8 cellular contexts compared by ENCODE assay signal in genomic region chr19:45863335-45863839, GRCh38. TPM values are rescaled to one million over a fixed set of nuclear protein-coding genes. Genes with fewer than 3 reads are reported as not detected.
DNase-seq lines count a peak whose midpoint lies in the region; ATAC-seq and TF ChIP-seq lines count a peak whose summit lies in the region.

No MANE protein-coding gene starts in this region.

- peaks cover 14% of the 10 kb centered on the region for H3K36me3 ChIP-seq in CD4-positive, CD25-positive, alpha-beta regulatory T cell (ENCODE audit: control insufficient read depth, insufficient read depth, low read length)
- H3K36me3 ChIP-seq in OCI-LY7 (ENCODE audit: insufficient read depth, low read length) (peaks cover 24% of the 10 kb centered on the region), neuronal stem cell (replicated peaks in 1 of 2; ENCODE audit: control insufficient read depth in 2 of 2, insufficient read depth in 2 of 2, low read length in 2 of 2) (peaks cover 11 to 28% of the 10 kb centered on the region in 2 donors)

- no peaks in the 10 kb centered on the region for H4K20me1 ChIP-seq in OCI-LY7 (ENCODE audit: insufficient read depth, low read length)

- no TSS peak for BruUV-seq in OCI-LY7 (replicated peaks; lab: Mats Ljungman, UMichigan)

- H2AK5ac ChIP-seq in neuronal stem cell (ENCODE audit: low read depth, low read length): peak overlapping the region; percentile 90

- no peak for ATAC-seq in CD4-positive, CD25-positive, alpha-beta regulatory T cell (ENCODE audit: low read depth in 2 of 2)
- ATAC-seq in HG03280 (IDR thresholded peaks at IDR 0.05; ENCODE audit: unreplicated experiment) (no peak), GM19023 (IDR thresholded peaks at IDR 0.05; ENCODE audit: unreplicated experiment) (no peak)

- peak overlapping the region; percentile 92 to 96 (median 94) for H3K27ac Mint-ChIP-seq in CD4-positive, CD25-positive, alpha-beta regulatory T cell
- peak overlapping the region; percentile 89 for H3K27ac Mint-ChIP-seq in endothelial cell (ENCODE audit: unreplicated experiment)

- no peak overlapping the region for H2BK120ac ChIP-seq in neuronal stem cell (ENCODE audit: low read depth, low read length)

- no peaks in the 10 kb centered on the region for H3K9me2 ChIP-seq in OCI-LY7 (ENCODE audit: insufficient read depth, low read length)

- H3K4me1 Mint-ChIP-seq in CD4-positive, CD25-positive, alpha-beta regulatory T cell: peaks cover 0 to 45% (median 20%) of the 10 kb centered on the region in 4 donors
- H3K4me1 Mint-ChIP-seq in endothelial cell (ENCODE audit: unreplicated experiment): peaks cover 18% of the 10 kb centered on the region

- H3K4me2 ChIP-seq in OCI-LY7 (ENCODE audit: low read length) (peak overlapping the region; percentile 91), neuronal stem cell (ENCODE audit: insufficient read depth, low read length, poor library complexity, severe bottlenecking) (peak overlapping the region; percentile 82)

- H3K79me1 ChIP-seq in neuronal stem cell (ENCODE audit: low read depth, low read length): peaks cover 4% of the 10 kb centered on the region

- peaks cover 0 to 5% (median 0%) of the 10 kb centered on the region in 7 donors for H3K9me3 Mint-ChIP-seq in CD4-positive, CD25-positive, alpha-beta regulatory T cell
- H3K9me3 Mint-ChIP-seq in endothelial cell (ENCODE audit: unreplicated experiment): no peaks in the 10 kb centered on the region

- no peak overlapping the region for H4K8ac ChIP-seq in neuronal stem cell (ENCODE audit: low read depth, low read length)

- H3K18ac ChIP-seq in neuronal stem cell (ENCODE audit: low read length): no peak overlapping the region

- POLR2A ChIA-PET in OCI-LY7 (lab: Charles Lee): interaction anchor here (0.7 to 2.1 kb wide), 5 partner anchors 19 to 459 kb away, joined by 3 to 8 read pairs (median 4); partner anchors contain the start of genes MYPOP and SIX5

- H3K36me3 Mint-ChIP-seq in CD4-positive, CD25-positive, alpha-beta regulatory T cell: peaks cover 4% of the 10 kb centered on the region
- peaks cover 10% of the 10 kb centered on the region for H3K36me3 Mint-ChIP-seq in endothelial cell (ENCODE audit: low read depth, unreplicated experiment)

- peaks cover 38% of the 10 kb centered on the region for H3K79me2 ChIP-seq in OCI-LY7 (ENCODE audit: insufficient read depth, low read depth, low read length)

- peak overlapping the region; percentile 99 for H3K23ac ChIP-seq in neuronal stem cell (ENCODE audit: low read depth, low read length, poor library complexity)

- H3K4ac ChIP-seq in neuronal stem cell (ENCODE audit: low read length): no peak overlapping the region

- H2BK12ac ChIP-seq in neuronal stem cell (ENCODE audit: low read length): no peak overlapping the region

- no peak overlapping the region for H3K14ac ChIP-seq in neuronal stem cell (ENCODE audit: low read length)

- peak overlapping the region; percentile 92 to 98 (median 94) for H3K4me3 Mint-ChIP-seq in CD4-positive, CD25-positive, alpha-beta regulatory T cell
- H3K4me3 Mint-ChIP-seq in endothelial cell (ENCODE audit: unreplicated experiment): peak overlapping the region; percentile 97

- CTCF ChIA-PET in OCI-LY7 (lab: Charles Lee; ENCODE audit: unreplicated experiment): interaction anchor here (0.9 kb wide), 1 partner anchor 19 kb away, joined by 4 read pairs; no protein-coding TSS in a partner anchor

- H3K9ac ChIP-seq in neuronal stem cell (ENCODE audit: low read depth, low read length, poor library complexity): no peak overlapping the region

- no peaks in the 10 kb centered on the region for H3K27me3 ChIP-seq in CD4-positive, CD25-positive, alpha-beta regulatory T cell (ENCODE audit: control insufficient read depth, insufficient read depth, low read length)
- H3K27me3 ChIP-seq in neuronal stem cell (ENCODE audit: control insufficient read depth in 3 of 3, insufficient read depth in 3 of 3, low read depth in 1 of 3, low read length in 3 of 3): peaks cover 0 to 32% (median 14%) of the 10 kb centered on the region in 3 experiments

- no CpG with 5 or more reads among the region's 22 CpGs for WGBS in neuronal stem cell (ENCODE audit: extremely low coverage in 2 of 2, insufficient read length in 2 of 2, insufficient replicate concordance in 1 of 2), 2 donors

- DNase-seq in CD4-positive, CD25-positive, alpha-beta regulatory T cell: no peak
- DNase-seq in OCI-LY7 (ENCODE audit: low spot score) (no peak), endothelial cell (ENCODE audit: low spot score) (no peak), neuronal stem cell (ENCODE audit: low spot score) (no peak), RKO (ENCODE audit: low spot score) (no peak), SIG-M5 (lab: John Stamatoyannopoulos, UW) (no peak)

- no peak overlapping the region for H3K27ac ChIP-seq in CD4-positive, CD25-positive, alpha-beta regulatory T cell (ENCODE audit: insufficient read depth, low read length, poor library complexity, severe bottlenecking)
- H3K27ac ChIP-seq in OCI-LY7 (ENCODE audit: low read depth, low read length, poor library complexity, severe bottlenecking) (no peak overlapping the region), neuronal stem cell (replicated peaks; ENCODE audit: low read length) (no peak overlapping the region)

- no peak overlapping the region for H2BK15ac ChIP-seq in neuronal stem cell (ENCODE audit: low read length)

- intact Hi-C loops in OCI-LY7 (cut with micrococcal nuclease; ENCODE audit: unreplicated experiment): loop anchor here (1.0 kb wide), 1 partner anchor 20 kb away; no protein-coding TSS in a partner anchor

- no peak overlapping the region for H2BK5ac ChIP-seq in neuronal stem cell (ENCODE audit: low read length)

- H3K4me3 ChIP-seq in CD4-positive, CD25-positive, alpha-beta regulatory T cell (ENCODE audit: low read depth, low read length): peak overlapping the region; percentile 69
- H3K4me3 ChIP-seq in OCI-LY7 (ENCODE audit: low read depth, low read length, poor library complexity, severe bottlenecking) (peak overlapping the region; percentile 82), neuronal stem cell (ENCODE audit: low read length in 2 of 2) (peak overlapping the region; percentile 69 to 82)

- peaks cover 34% of the 10 kb centered on the region for H3K27me3 Mint-ChIP-seq in CD4-positive, CD25-positive, alpha-beta regulatory T cell
- peaks cover 14% of the 10 kb centered on the region for H3K27me3 Mint-ChIP-seq in endothelial cell (ENCODE audit: unreplicated experiment)

- TF ChIP-seq CTCF in OCI-LY7 (conservative IDR thresholded peaks at IDR 0.05; ENCODE audit: low read length): no peak
- TF ChIP-seq CTCF in endothelial cell (IDR thresholded peaks at IDR 0.05; ENCODE audit: unreplicated experiment): no peak

- H2AFZ ChIP-seq in OCI-LY7 (ENCODE audit: low read length) (peak overlapping the region; percentile 69; the same call in 1 of the 2 replicates), neuronal stem cell (ENCODE audit: low read length) (peak overlapping the region; percentile 87)

- H4K91ac ChIP-seq in neuronal stem cell (ENCODE audit: low read depth, low read length, poor library complexity): no peak overlapping the region

- H3K4me1 ChIP-seq in CD4-positive, CD25-positive, alpha-beta regulatory T cell (ENCODE audit: control insufficient read depth, insufficient read depth, low read length, poor library complexity, severe bottlenecking): peaks cover 25% of the 10 kb centered on the region
- H3K4me1 ChIP-seq in OCI-LY7 (ENCODE audit: insufficient read depth, low read length, poor library complexity, severe bottlenecking): peaks cover 20% of the 10 kb centered on the region
- peaks cover 0 to 3% of the 10 kb centered on the region in 2 donors for H3K4me1 ChIP-seq in neuronal stem cell (ENCODE audit: control insufficient read depth in 2 of 2, insufficient read depth in 1 of 2, low read depth in 1 of 2, low read length in 2 of 2)

- no peaks in the 10 kb centered on the region for H3K9me3 ChIP-seq in CD4-positive, CD25-positive, alpha-beta regulatory T cell (ENCODE audit: control insufficient read depth in 2 of 2, low read length in 2 of 2)
- H3K9me3 ChIP-seq in OCI-LY7 (ENCODE audit: low read length): no peaks in the 10 kb centered on the region
- H3K9me3 ChIP-seq in neuronal stem cell (replicated peaks in 1 of 2; ENCODE audit: control insufficient read depth in 2 of 2, insufficient read depth in 1 of 2, low read depth in 1 of 2, low read length in 2 of 2): no peaks in the 10 kb centered on the region

RNA-seq across cellular contexts. Expression of gene SYMPK, which starts 0.4 kb away (rescaled TPM):
- total RNA-seq in CD4-positive, CD25-positive, alpha-beta regulatory T cell: 87.6 TPM
- 10 to 100 TPM in 2 of 4 donors, 1 to 10 TPM in 2; 5.0 to 13.0 (median 8.6) TPM for polyA plus RNA-seq in CD4-positive, CD25-positive, alpha-beta regulatory T cell
- 84.4 and 116 TPM in 2 replicates for total RNA-seq in OCI-LY7 (2014; rRNA removed; shearing (Covaris generic))
- total RNA-seq in OCI-LY7 (2022) (118 and 133 TPM in 2 replicates), endothelial cell (ENCODE audit: unreplicated experiment) (70.7 TPM)
- polyA plus RNA-seq in neuronal stem cell (2013, experiment 1 of 2): 58.0 TPM
- 59.5 TPM for polyA plus RNA-seq in neuronal stem cell (2013, experiment 2 of 2)

RNA-seq across cellular contexts. Expression of gene FOXA3, which starts 0.7 kb away (rescaled TPM):
- not detected for total RNA-seq in CD4-positive, CD25-positive, alpha-beta regulatory T cell
- not detected for polyA plus RNA-seq in CD4-positive, CD25-positive, alpha-beta regulatory T cell
- total RNA-seq in OCI-LY7 (2014; rRNA removed; shearing (Covaris generic)): not detected in 2 replicates
- total RNA-seq in OCI-LY7 (2022) (0.57 TPM in 1 of 2 replicates, not detected in the other), endothelial cell (ENCODE audit: unreplicated experiment) (1.1 TPM)
- polyA plus RNA-seq in neuronal stem cell (2013, experiment 1 of 2): 5.9 TPM
- polyA plus RNA-seq in neuronal stem cell (2013, experiment 2 of 2): 5.6 TPM

RNA-seq across cellular contexts. Expression of gene IRF2BP1, which starts 22.6 kb away (rescaled TPM):
- total RNA-seq in CD4-positive, CD25-positive, alpha-beta regulatory T cell: 21.2 TPM
- polyA plus RNA-seq in CD4-positive, CD25-positive, alpha-beta regulatory T cell: 1 to 10 TPM; 4.5 to 6.4 (median 5.4) TPM
- total RNA-seq in OCI-LY7 (2014; rRNA removed; shearing (Covaris generic)): 47.4 and 53.5 TPM in 2 replicates
- total RNA-seq in OCI-LY7 (2022) (25.4 and 30.9 TPM in 2 replicates), endothelial cell (ENCODE audit: unreplicated experiment) (17.6 TPM)
- polyA plus RNA-seq in neuronal stem cell (2013, experiment 1 of 2): 14.0 TPM
- polyA plus RNA-seq in neuronal stem cell (2013, experiment 2 of 2): 14.4 TPM

RNA-seq across cellular contexts. Expression of gene MYPOP, which starts 39.0 kb away (rescaled TPM):
- 8.7 TPM for total RNA-seq in CD4-positive, CD25-positive, alpha-beta regulatory T cell
- polyA plus RNA-seq in CD4-positive, CD25-positive, alpha-beta regulatory T cell: under 1 TPM in 3 of 4 donors, not detected in 1; 0.17 to 0.44 (median 0.20) TPM
- total RNA-seq in OCI-LY7 (2014; rRNA removed; shearing (Covaris generic)): 5.2 and 5.3 TPM in 2 replicates
- 15.6 and 16.1 TPM in 2 replicates for total RNA-seq in OCI-LY7 (2022)
- total RNA-seq in endothelial cell (ENCODE audit: unreplicated experiment): 9.0 TPM
- polyA plus RNA-seq in neuronal stem cell (2013, experiment 1 of 2): 11.4 TPM
- polyA plus RNA-seq in neuronal stem cell (2013, experiment 2 of 2): 11.5 TPM

RNA-seq across cellular contexts. Expression of gene RSPH6A, which starts 48.3 kb away (rescaled TPM):
- total RNA-seq in CD4-positive, CD25-positive, alpha-beta regulatory T cell: 0.20 TPM
- not detected for polyA plus RNA-seq in CD4-positive, CD25-positive, alpha-beta regulatory T cell
- 0.16 and 0.21 TPM in 2 replicates for total RNA-seq in OCI-LY7 (2014; rRNA removed; shearing (Covaris generic))
- total RNA-seq in OCI-LY7 (2022) (0.63 and 0.72 TPM in 2 replicates), endothelial cell (ENCODE audit: unreplicated experiment) (0.28 TPM)
- polyA plus RNA-seq in neuronal stem cell (2013, experiment 1 of 2): not detected
- polyA plus RNA-seq in neuronal stem cell (2013, experiment 2 of 2): 0.03 TPM
